In genomic region chr18:22872894-22873537, GRCh38 we compare ENCODE assay signal across 1 cellular context.
TF ChIP-seq lines count a peak whose summit lies in the region.

No MANE protein-coding gene starts in this region.

TF ChIP-seq in SK-N-SH treated with all-trans-retinoic acid at 6 μM for 48 hours, 23 proteins besides CTCF, POLR2A, EP300 and RAD21 (continued from another document):
- TF ChIP-seq, protein P1, sequence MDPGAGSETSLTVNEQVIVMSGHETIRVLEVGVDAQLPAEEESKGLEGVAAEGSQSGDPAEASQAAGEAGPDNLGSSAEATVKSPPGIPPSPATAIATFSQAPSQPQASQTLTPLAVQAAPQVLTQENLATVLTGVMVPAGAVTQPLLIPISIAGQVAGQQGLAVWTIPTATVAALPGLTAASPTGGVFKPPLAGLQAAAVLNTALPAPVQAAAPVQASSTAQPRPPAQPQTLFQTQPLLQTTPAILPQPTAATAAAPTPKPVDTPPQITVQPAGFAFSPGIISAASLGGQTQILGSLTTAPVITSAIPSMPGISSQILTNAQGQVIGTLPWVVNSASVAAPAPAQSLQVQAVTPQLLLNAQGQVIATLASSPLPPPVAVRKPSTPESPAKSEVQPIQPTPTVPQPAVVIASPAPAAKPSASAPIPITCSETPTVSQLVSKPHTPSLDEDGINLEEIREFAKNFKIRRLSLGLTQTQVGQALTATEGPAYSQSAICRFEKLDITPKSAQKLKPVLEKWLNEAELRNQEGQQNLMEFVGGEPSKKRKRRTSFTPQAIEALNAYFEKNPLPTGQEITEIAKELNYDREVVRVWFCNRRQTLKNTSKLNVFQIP (CRISPR knock-in tag; IDR thresholded peaks at IDR 0.05; ENCODE audit: borderline replicate concordance, low read depth) = no peak
- no peak for TF ChIP-seq BACH2 (CRISPR knock-in tag; IDR thresholded peaks at IDR 0.05; ENCODE audit: borderline replicate concordance)
